30 cellular contexts compared by ENCODE assay signal in the genomic region with DNA sequence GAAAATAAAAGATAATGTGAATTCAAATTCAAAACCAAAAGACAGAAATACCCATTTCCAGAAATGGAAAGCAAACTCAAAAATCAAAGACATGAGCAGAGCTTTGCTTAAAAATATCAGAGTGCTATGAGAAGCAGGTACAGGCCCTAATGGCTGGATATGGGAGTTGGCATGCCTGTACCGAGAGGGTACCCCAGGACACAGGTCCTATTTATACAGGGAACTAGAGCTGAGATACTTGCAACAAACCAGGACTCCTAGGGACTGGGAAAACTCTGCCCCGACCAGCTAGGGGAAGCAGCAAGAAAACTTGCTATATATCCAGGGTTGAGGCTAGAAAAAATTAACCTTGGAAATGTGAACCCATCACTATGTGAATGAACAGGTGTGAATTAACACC. TPM values are rescaled to one million over a fixed set of nuclear protein-coding genes. Genes with fewer than 3 reads are reported as not detected.
DNase-seq lines count a peak whose midpoint lies in the region; ATAC-seq and TF ChIP-seq lines count a peak whose summit lies in the region.
"Had no signal": no experiment of that assay in that cellular context is flagged by ENCODE, and none has a peak within 500 bp of the region (broad histone marks: within the 10 kb centered on the region; RNA-seq: fewer than 3 reads in every experiment).

No MANE protein-coding gene starts in this region.

- ATAC-seq in left ventricle myocardium superior: peak; percentile 82
- ATAC-seq: A549; CD8-positive, alpha-beta T cell had no signal

- no peaks in the 10 kb centered on the region for H3K4me1 ChIP-seq in left ventricle myocardium inferior
- H3K4me1 ChIP-seq: A549; BE2C; BLaER1; BLaER1 treated with 17β-estradiol and CSF1 and Interleukin-3, amounts not matched to agents 10 nM and 100 nM; Caco-2 had no signal

- no peak for DNase-seq in left ventricle myocardium superior
- no peak for DNase-seq in left ventricle myocardium inferior
- DNase-seq: 8988T; ACHN; AML-193; BE2C; C1 segment of cervical spinal cord; Caco-2; Calu3; CD4-positive, alpha-beta memory T cell; CD4-positive, alpha-beta T cell; CD4-positive, CD25-positive, alpha-beta regulatory T cell; CD8-positive, alpha-beta memory T cell; CD8-positive, alpha-beta T cell; COR-L47; DMS 273 treated with DMSO at 0.1 percent for 48 hours; DMS153; DMS53; DMS79; DMS79 treated with DMSO at 0.1 percent for 48 hours; DND-41; EL had no signal

- no peak overlapping the region for H3K4me3 ChIP-seq in left ventricle myocardium inferior
- H3K4me3 ChIP-seq: A549; BLaER1; BLaER1 treated with 17β-estradiol and CSF1 and Interleukin-3, amounts not matched to agents 10 nM and 100 nM had no signal

- intact Hi-C loops in left ventricle myocardium superior (cut with micrococcal nuclease) (no loop called here), left ventricle myocardium inferior (cut with micrococcal nuclease) (no loop called here)

- no peaks in the 10 kb centered on the region for H3K27me3 ChIP-seq in left ventricle myocardium inferior (ENCODE audit: low read depth)
- H3K27me3 ChIP-seq: BE2C; BLaER1; BLaER1 treated with 17β-estradiol and CSF1 and Interleukin-3, amounts not matched to agents 10 nM and 100 nM had no signal

- H3K36me3 ChIP-seq in left ventricle myocardium inferior: no peaks in the 10 kb centered on the region
- H3K36me3 ChIP-seq: BE2C; BLaER1; BLaER1 treated with 17β-estradiol and CSF1 and Interleukin-3, amounts not matched to agents 10 nM and 100 nM had no signal

- TF ChIP-seq CTCF in left ventricle myocardium inferior (IDR thresholded peaks at IDR 0.05; ENCODE audit: borderline replicate concordance): no peak

- no peaks in the 10 kb centered on the region for H3K9me3 ChIP-seq in left ventricle myocardium inferior (replicated peaks)
- H3K9me3 ChIP-seq: A549; BE2C; BLaER1; BLaER1 treated with 17β-estradiol and CSF1 and Interleukin-3, amounts not matched to agents 10 nM and 100 nM; Caco-2 had no signal

- H3K27ac ChIP-seq in left ventricle myocardium inferior (replicated peaks): no peak overlapping the region
- H3K27ac ChIP-seq: 22Rv1; A549; BLaER1; BLaER1 treated with 17β-estradiol and CSF1 and Interleukin-3, amounts not matched to agents 10 nM and 100 nM; C4-2B had no signal

RNA-seq across cellular contexts. Expression of gene SYNPR, which starts 36.0 kb away (rescaled TPM):
- not detected for total RNA-seq in left ventricle myocardium superior
- 0.93 TPM for total RNA-seq in left ventricle myocardium inferior
- total RNA-seq: A172; B cell; Caco-2; CD4-positive, alpha-beta memory T cell; CD4-positive, alpha-beta T cell; CD4-positive, CD25-positive, alpha-beta regulatory T cell; CD8-positive, alpha-beta memory T cell; CD8-positive, alpha-beta T cell; Daoy had no signal
